8 cellular contexts compared by ENCODE assay signal in the genomic region with DNA sequence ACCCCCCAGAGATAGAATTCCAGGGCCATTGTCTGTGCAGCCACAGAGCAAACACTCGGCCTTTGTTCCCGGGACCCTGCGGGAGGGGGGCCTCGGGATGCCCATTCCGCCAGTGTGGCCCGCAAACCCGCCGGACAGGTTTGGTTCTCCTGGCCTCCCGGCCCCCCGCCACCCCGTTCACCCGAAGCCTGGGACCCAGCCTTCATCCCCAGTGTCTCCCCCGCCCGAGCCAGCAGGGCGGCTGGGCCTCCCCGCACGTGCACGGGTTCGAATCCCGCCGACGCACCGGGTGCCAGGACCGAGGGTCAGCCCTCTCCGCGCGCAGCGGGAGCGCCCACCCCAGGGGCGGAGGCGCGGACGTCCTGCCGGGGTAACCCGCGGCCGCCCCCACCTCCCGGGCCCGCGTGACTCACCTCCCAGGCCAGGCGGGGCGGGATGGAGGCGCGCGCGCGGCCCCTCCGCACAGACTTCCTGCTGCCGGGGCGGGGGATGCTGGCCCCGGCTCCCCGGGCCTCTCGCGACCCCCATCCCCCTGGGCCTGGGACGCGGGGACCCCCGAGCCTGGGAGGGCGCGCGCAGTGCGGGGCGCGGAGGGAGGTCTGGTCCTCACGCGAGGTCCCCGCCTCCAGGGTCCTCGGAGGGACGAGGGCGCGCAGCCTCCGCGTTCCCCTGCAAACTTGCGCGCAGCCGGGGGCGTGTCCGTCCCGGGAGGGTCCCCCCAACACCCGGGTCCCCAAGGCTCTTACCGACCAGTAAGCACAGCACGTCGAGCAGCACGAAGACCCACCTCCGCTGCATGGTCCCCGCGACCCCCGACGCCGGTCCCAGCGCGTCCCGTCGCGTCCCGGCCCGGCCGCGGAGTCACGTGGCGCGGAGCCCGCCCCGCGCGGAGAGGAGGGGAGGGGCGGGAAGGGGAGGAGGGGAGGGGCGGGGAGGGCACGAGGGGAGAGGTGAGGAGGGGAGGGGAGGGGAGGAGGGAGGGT. TPM values are rescaled to one million over a fixed set of nuclear protein-coding genes. Genes with fewer than 3 reads are reported as not detected.
DNase-seq lines count a peak whose midpoint lies in the region; ATAC-seq and TF ChIP-seq lines count a peak whose summit lies in the region.

A gene (minus strand): TSS at position 865 of the 983 bp plus-strand sequence. CDS start 67 bp downstream, at position 798.

- CTCF ChIA-PET in activated CD8-positive, alpha-beta T cell treated with anti-CD3 and anti-CD28 coated beads for 36 hours (lab: Charles Lee): no interaction called here
- CTCF ChIA-PET in activated CD8-positive, alpha-beta T cell treated with anti-CD3 and anti-CD28 coated beads, Interleukin-2, amount 10 ng/mL, durations not matched to agents 7 days and 5 days (lab: Charles Lee): no interaction called here

- no peak within 1 kb of the TSS for H2AFZ ChIP-seq in neural cell (ENCODE audit: low read depth, low read length)

- H3K9ac ChIP-seq in neural cell (ENCODE audit: low read length): no peak within 1 kb of the TSS

- H3K4me3 Mint-ChIP-seq in activated CD8-positive, alpha-beta T cell treated with anti-CD3 and anti-CD28 coated beads for 36 hours: peak within 1 kb of the TSS; percentile 24
- no peak within 1 kb of the TSS for H3K4me3 Mint-ChIP-seq in activated CD8-positive, alpha-beta T cell treated with anti-CD3 and anti-CD28 coated beads, Interleukin-2, amount 10 ng/mL, durations not matched to agents 7 days and 5 days

- H3K9me3 ChIP-seq in WERI-Rb-1 (ENCODE audit: severe bottlenecking) (no peaks in the 10 kb centered on the region), neural cell (ENCODE audit: low read length) (no peaks in the 10 kb centered on the region)

- peaks cover 13% of the 10 kb centered on the region for H3K4me1 Mint-ChIP-seq in activated CD8-positive, alpha-beta T cell treated with anti-CD3 and anti-CD28 coated beads for 36 hours (ENCODE audit: low read depth)
- peaks cover 2% of the 10 kb centered on the region for H3K4me1 Mint-ChIP-seq in activated CD8-positive, alpha-beta T cell treated with anti-CD3 and anti-CD28 coated beads, Interleukin-2, amount 10 ng/mL, durations not matched to agents 7 days and 5 days (ENCODE audit: low read depth)

- DNase-seq in activated CD8-positive, alpha-beta T cell treated with anti-CD3 and anti-CD28 coated beads for 36 hours: peak; percentile 35
- no peak for DNase-seq in activated CD8-positive, alpha-beta T cell treated with anti-CD3 and anti-CD28 coated beads, Interleukin-2, amount 10 ng/mL, durations not matched to agents 7 days and 5 days
- DNase-seq in WERI-Rb-1 (no peak), fibroblast of pulmonary artery (ENCODE audit: low read depth) (peak; percentile 30), amniotic stem cell (lab: John Stamatoyannopoulos, UW) (no peak)

- no peak within 1 kb of the TSS for H3K27ac Mint-ChIP-seq in activated CD8-positive, alpha-beta T cell treated with anti-CD3 and anti-CD28 coated beads for 36 hours
- no peak within 1 kb of the TSS for H3K27ac Mint-ChIP-seq in activated CD8-positive, alpha-beta T cell treated with anti-CD3 and anti-CD28 coated beads, Interleukin-2, amount 10 ng/mL, durations not matched to agents 7 days and 5 days

- H4K20me1 ChIP-seq in neural cell (ENCODE audit: insufficient read depth): no peaks in the 10 kb centered on the region

- H3K4me2 ChIP-seq in neural cell (ENCODE audit: low read length): no peak within 1 kb of the TSS

- no peak for TF ChIP-seq CTCF in activated CD8-positive, alpha-beta T cell treated with anti-CD3 and anti-CD28 coated beads for 36 hours (IDR thresholded peaks at IDR 0.05)
- no peak for TF ChIP-seq CTCF in WERI-Rb-1 (IDR thresholded peaks at IDR 0.05; ENCODE audit: low read depth, low read length)
- TF ChIP-seq CTCF in fibroblast of pulmonary artery (IDR thresholded peaks at IDR 0.05; ENCODE audit: low read length, missing control alignments): no peak
- no peak for TF ChIP-seq CTCF in neural cell (IDR thresholded peaks at IDR 0.05; ENCODE audit: poor library complexity, severe bottlenecking)

- TF ChIP-seq EP300 in neural cell (conservative IDR thresholded peaks at IDR 0.05; ENCODE audit: poor library complexity, severe bottlenecking): no peak

- no peak within 1 kb of the TSS for H3K27ac ChIP-seq in WERI-Rb-1
- no peak within 1 kb of the TSS for H3K27ac ChIP-seq in neural cell (ENCODE audit: low read length)

- POLR2A ChIA-PET in activated CD8-positive, alpha-beta T cell treated with anti-CD3 and anti-CD28 coated beads for 36 hours (lab: Charles Lee): no interaction called here
- POLR2A ChIA-PET in activated CD8-positive, alpha-beta T cell treated with anti-CD3 and anti-CD28 coated beads, Interleukin-2, amount 10 ng/mL, durations not matched to agents 7 days and 5 days (lab: Charles Lee): no interaction called here

- peaks cover 52% of the 10 kb centered on the region for H3K27me3 Mint-ChIP-seq in activated CD8-positive, alpha-beta T cell treated with anti-CD3 and anti-CD28 coated beads for 36 hours
- H3K27me3 Mint-ChIP-seq in activated CD8-positive, alpha-beta T cell treated with anti-CD3 and anti-CD28 coated beads, Interleukin-2, amount 10 ng/mL, durations not matched to agents 7 days and 5 days (ENCODE audit: low read depth): peaks cover 36% of the 10 kb centered on the region

- ATAC-seq in activated CD8-positive, alpha-beta T cell treated with anti-CD3 and anti-CD28 coated beads for 36 hours: peak; percentile 40
- ATAC-seq in activated CD8-positive, alpha-beta T cell treated with anti-CD3 and anti-CD28 coated beads, Interleukin-2, amount 10 ng/mL, durations not matched to agents 7 days and 5 days: no peak
- no peak for ATAC-seq in HG03135 (IDR thresholded peaks at IDR 0.05; ENCODE audit: unreplicated experiment)
- no peak for ATAC-seq in GM21423 (IDR thresholded peaks at IDR 0.05; ENCODE audit: unreplicated experiment)

- no peaks in the 10 kb centered on the region for H3F3A ChIP-seq in neural cell (ENCODE audit: insufficient read depth, low read length, poor library complexity, severe bottlenecking)

- H3K4me3 ChIP-seq in WERI-Rb-1 (ENCODE audit: low read depth, low read length) (peak within 1 kb of the TSS; percentile 32), fibroblast of pulmonary artery (replicated peaks; ENCODE audit: low read depth, low read length) (peak within 1 kb of the TSS; percentile 52), neural cell (ENCODE audit: low read length) (peak within 1 kb of the TSS; percentile 55)

- intact Hi-C loops in activated CD8-positive, alpha-beta T cell treated with anti-CD3 and anti-CD28 coated beads for 36 hours (cut with micrococcal nuclease): no loop called here

- no peaks in the 10 kb centered on the region for H3K36me3 Mint-ChIP-seq in activated CD8-positive, alpha-beta T cell treated with anti-CD3 and anti-CD28 coated beads for 36 hours (ENCODE audit: low read depth)
- no peaks in the 10 kb centered on the region for H3K36me3 Mint-ChIP-seq in activated CD8-positive, alpha-beta T cell treated with anti-CD3 and anti-CD28 coated beads, Interleukin-2, amount 10 ng/mL, durations not matched to agents 7 days and 5 days (ENCODE audit: low read depth)

- no peaks in the 10 kb centered on the region for H3K36me3 ChIP-seq in WERI-Rb-1
- H3K36me3 ChIP-seq in neural cell (ENCODE audit: insufficient read depth, low read length): no peaks in the 10 kb centered on the region

- no peaks in the 10 kb centered on the region for H3K9me2 ChIP-seq in neural cell (ENCODE audit: insufficient read depth, low read length)

- no peaks in the 10 kb centered on the region for H3K79me2 ChIP-seq in neural cell (replicated peaks; ENCODE audit: insufficient read depth, low read length)

- H3K27me3 ChIP-seq in WERI-Rb-1 (ENCODE audit: insufficient read depth, low read depth, severe bottlenecking): peaks cover 6% of the 10 kb centered on the region
- H3K27me3 ChIP-seq in neural cell (ENCODE audit: insufficient read depth, low read depth, low read length): peaks cover 59% of the 10 kb centered on the region

- no peak for TF ChIP-seq RAD21 in neural cell (conservative IDR thresholded peaks at IDR 0.05)

- H3K9me3 Mint-ChIP-seq in activated CD8-positive, alpha-beta T cell treated with anti-CD3 and anti-CD28 coated beads for 36 hours: no peaks in the 10 kb centered on the region
- no peaks in the 10 kb centered on the region for H3K9me3 Mint-ChIP-seq in activated CD8-positive, alpha-beta T cell treated with anti-CD3 and anti-CD28 coated beads, Interleukin-2, amount 10 ng/mL, durations not matched to agents 7 days and 5 days (ENCODE audit: insufficient read depth)

TF ChIP-seq in neural cell, 6 proteins besides CTCF, POLR2A, EP300 and RAD21:
- TF ChIP-seq MXI1 (conservative IDR thresholded peaks at IDR 0.05; ENCODE audit: poor library complexity, severe bottlenecking): no peak

RNA-seq across cellular contexts. Expression of the gene that starts here (rescaled TPM):
- under 1 TPM in 1 of 2 experiments, not detected in 1; 0.36 TPM for total RNA-seq in activated CD8-positive, alpha-beta T cell treated with anti-CD3 and anti-CD28 coated beads for 36 hours
- total RNA-seq in activated CD8-positive, alpha-beta T cell treated with anti-CD3 and anti-CD28 coated beads, Interleukin-2, amount 10 ng/mL, durations not matched to agents 7 days and 5 days: not detected
- 2.1 and 2.8 TPM in 2 replicates for polyA plus RNA-seq in neural cell
- polyA minus RNA-seq in neural cell: 0.73 TPM in 1 of 2 replicates, not detected in the other

Comparison
In these comparisons a context has a peak if more than half of its experiments do, and no peak if none do; other contexts are left out.
1. Peak in DNase-seq and ATAC-seq in activated CD8-positive, alpha-beta T cell treated with anti-CD3 and anti-CD28 coated beads for 36 hours; RNA of the gene not detected or under 1 TPM.